Comparison of ENCODE assay signal across 12 cellular contexts in the genomic region with DNA sequence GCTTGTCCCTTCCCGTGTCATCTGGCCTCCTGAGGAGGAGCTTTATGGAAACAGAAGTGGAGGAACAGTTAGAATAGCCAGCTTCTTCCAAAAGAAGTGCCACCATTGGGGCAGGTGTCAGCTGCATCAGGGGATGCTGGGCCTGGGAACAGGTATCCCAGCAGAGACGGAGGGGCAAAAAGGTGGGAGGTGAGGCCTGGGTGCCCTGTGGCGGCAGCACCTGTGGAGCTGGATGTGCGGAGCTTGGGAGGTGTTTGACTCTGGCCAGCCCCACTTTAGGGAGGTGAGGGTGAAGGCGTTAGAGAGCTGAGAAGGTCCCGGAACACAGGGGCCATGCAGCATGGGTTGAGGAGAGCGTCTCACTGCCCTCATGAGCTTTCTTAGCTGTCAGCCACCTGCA. TPM values are rescaled to one million over a fixed set of nuclear protein-coding genes. Genes with fewer than 3 reads are reported as not detected.
A peak's percentile ranks its signal among the peaks of the same experiment; 100 is the strongest.
DNase-seq lines count a peak whose midpoint lies in the region; FAIRE-seq and TF ChIP-seq lines count a peak whose summit lies in the region.
"Had no signal": no experiment of that assay in that cellular context is flagged by ENCODE, and none has a peak within 500 bp of the region (broad histone marks: within the 10 kb centered on the region; RNA-seq: fewer than 3 reads in every experiment).

No MANE protein-coding gene starts in this region.

- H3K27ac Mint-ChIP-seq in HFFc6 (0 out of 2 replicates have a peak overlapping the region, but pooled peaks have one; percentile 12), astrocyte (ENCODE audit: unreplicated experiment) (no peak overlapping the region), Caco-2 (ENCODE audit: unreplicated experiment) (no peak overlapping the region)

- no peak overlapping the region for H3K27ac ChIP-seq in astrocyte (ENCODE audit: low read depth, low read length)
- no peak overlapping the region for H3K27ac ChIP-seq in osteoblast (ENCODE audit: low read depth, low read length)

- H3K27me3 ChIP-seq in astrocyte (ENCODE audit: insufficient read depth, low read length) (no peaks in the 10 kb centered on the region), osteoblast (ENCODE audit: insufficient read depth, low read length) (no peaks in the 10 kb centered on the region), Caco-2 (replicated peaks; ENCODE audit: control insufficient read depth, insufficient read depth, low read length) (no peaks in the 10 kb centered on the region)

- H2AFZ ChIP-seq in astrocyte (ENCODE audit: low read depth, low read length) (no peak overlapping the region), osteoblast (ENCODE audit: low read length) (no peak overlapping the region)

- H3K9ac ChIP-seq in astrocyte (ENCODE audit: low read length): no peak overlapping the region

- H3K4me3 Mint-ChIP-seq in HFFc6 (0 out of 2 replicates have a peak overlapping the region, but pooled peaks have one; percentile 15), astrocyte (ENCODE audit: unreplicated experiment) (no peak overlapping the region), Caco-2 (ENCODE audit: unreplicated experiment) (no peak overlapping the region)
- H3K4me3 Mint-ChIP-seq: stimulated activated naive CD8-positive, alpha-beta T cell treated with anti-CD3 and anti-CD28 coated beads, Interleukin-15, Interleukin-2, amounts not matched to agents 100 ng/mL and 50 ng/mL, for 24 hours had no signal

- peaks cover 85% of the 10 kb centered on the region for H3K79me2 ChIP-seq in astrocyte (ENCODE audit: insufficient read depth, low read length)
- peaks cover 95% of the 10 kb centered on the region for H3K79me2 ChIP-seq in osteoblast (ENCODE audit: insufficient read depth, low read length)

- H3K36me3 ChIP-seq in astrocyte (ENCODE audit: insufficient read depth, low read length): peaks cover 16% of the 10 kb centered on the region
- H3K36me3 ChIP-seq in osteoblast (ENCODE audit: insufficient read depth, low read length): peaks cover 46% of the 10 kb centered on the region
- H3K36me3 ChIP-seq in Caco-2 (ENCODE audit: control insufficient read depth, insufficient read depth, low read length): peaks cover 9% of the 10 kb centered on the region

- peak overlapping the region; percentile 51 for H3K4me2 ChIP-seq in astrocyte (ENCODE audit: low read length)
- peak overlapping the region; percentile 34 for H3K4me2 ChIP-seq in osteoblast (ENCODE audit: insufficient read depth, low read length)

- peaks cover 81% of the 10 kb centered on the region for H4K20me1 ChIP-seq in astrocyte (ENCODE audit: insufficient read depth, low read length)
- H4K20me1 ChIP-seq in osteoblast (ENCODE audit: insufficient read depth, low read length): peaks cover 64% of the 10 kb centered on the region

- H3K9me3 ChIP-seq in astrocyte (ENCODE audit: insufficient read depth, low read depth, low read length) (no peaks in the 10 kb centered on the region), osteoblast (ENCODE audit: low read depth, low read length) (no peaks in the 10 kb centered on the region), Caco-2 (no peaks in the 10 kb centered on the region)

- H3K4me1 ChIP-seq in astrocyte (ENCODE audit: insufficient read depth, low read length): peaks cover 27% of the 10 kb centered on the region
- peaks cover 27% of the 10 kb centered on the region for H3K4me1 ChIP-seq in osteoblast (ENCODE audit: insufficient read depth, low read length)
- H3K4me1 ChIP-seq in Caco-2: peaks cover 9% of the 10 kb centered on the region

- FAIRE-seq in astrocyte (lab: Jason Lieb, UNC): no peak
- FAIRE-seq: colon had no signal

- H3K4me3 ChIP-seq in astrocyte (ENCODE audit: insufficient read depth, low read depth, low read length) (no peak overlapping the region), osteoblast (ENCODE audit: insufficient read depth, low read length) (no peak overlapping the region), Caco-2 (ENCODE audit: low read depth, low read length) (no peak overlapping the region)

- H3K27me3 Mint-ChIP-seq in HFFc6 (ENCODE audit: insufficient read depth) (no peaks in the 10 kb centered on the region; the same call in 1 of the 2 replicates), astrocyte (ENCODE audit: low read depth, unreplicated experiment) (no peaks in the 10 kb centered on the region), Caco-2 (ENCODE audit: insufficient read depth, unreplicated experiment) (no peaks in the 10 kb centered on the region)
- H3K27me3 Mint-ChIP-seq: CD4-positive, alpha-beta memory T cell; stimulated activated naive CD8-positive, alpha-beta T cell treated with anti-CD3 and anti-CD28 coated beads, Interleukin-15, Interleukin-2, amounts not matched to agents 100 ng/mL and 50 ng/mL, for 24 hours had no signal

- H3K36me3 Mint-ChIP-seq in HFFc6 (ENCODE audit: low read depth) (peaks cover 22% of the 10 kb centered on the region), astrocyte (ENCODE audit: low read depth, unreplicated experiment) (peaks cover 34% of the 10 kb centered on the region), Caco-2 (ENCODE audit: insufficient read depth, unreplicated experiment) (peaks cover 60% of the 10 kb centered on the region)

- intact Hi-C loops in Caco-2 (cut with micrococcal nuclease; ENCODE audit: unreplicated experiment): no loop called here

- DNase-seq in HFFc6 (no peak), astrocyte (ENCODE audit: low read depth) (no peak), osteoblast (ENCODE audit: insufficient read length, low spot score, missing footprints) (no peak), hypothalamus (lab: John Stamatoyannopoulos, UW) (no peak), Caco-2 (no peak), CD1c-positive myeloid dendritic cell (ENCODE audit: extremely low spot score) (no peak)
- DNase-seq: CD4-positive, alpha-beta memory T cell; NCI-H510A had no signal

- POLR2A ChIA-PET in Caco-2 (lab: Charles Lee): interaction anchor here (0.5 kb wide), 1 partner anchor 951 kb away, joined by 6 read pairs; no protein-coding TSS in a partner anchor

- no TSS peak for BruUV-seq in Caco-2 (replicated peaks; lab: Mats Ljungman, UMichigan)

- H3K4me1 Mint-ChIP-seq in HFFc6 (ENCODE audit: low read depth) (peaks cover 47% of the 10 kb centered on the region), astrocyte (ENCODE audit: low read depth, unreplicated experiment) (peaks cover 35% of the 10 kb centered on the region), Caco-2 (ENCODE audit: low read depth, unreplicated experiment) (peaks cover 7% of the 10 kb centered on the region)

- CTCF ChIA-PET in Caco-2 (lab: Charles Lee): no interaction called here

- TF ChIP-seq CTCF in HFFc6 (IDR thresholded peaks at IDR 0.05) (no peak), astrocyte (IDR thresholded peaks at IDR 0.05; ENCODE audit: insufficient read depth, low read depth, low read length) (no peak), osteoblast (IDR thresholded peaks at IDR 0.05; ENCODE audit: extremely low read depth, low read depth, low read length) (no peak), Caco-2 (IDR thresholded peaks at IDR 0.05; ENCODE audit: insufficient read depth in 1 of 2, low read depth in 1 of 2, low read length in 1 of 2, severe bottlenecking in 1 of 2, unreplicated experiment in 1 of 2) (no peak)

- H3K9me3 Mint-ChIP-seq in HFFc6 (no peaks in the 10 kb centered on the region), astrocyte (ENCODE audit: unreplicated experiment) (peaks cover 6% of the 10 kb centered on the region), Caco-2 (ENCODE audit: unreplicated experiment) (no peaks in the 10 kb centered on the region)
- H3K9me3 Mint-ChIP-seq: CD4-positive, alpha-beta memory T cell; nephron; stimulated activated naive CD8-positive, alpha-beta T cell treated with anti-CD3 and anti-CD28 coated beads, Interleukin-15, Interleukin-2, amounts not matched to agents 100 ng/mL and 50 ng/mL, for 24 hours had no signal

RNA-seq across cellular contexts. Expression of a gene that starts 5.2 kb away (rescaled TPM):
- total RNA-seq in HFFc6 (2021; fragmentation: NEBNext Ultra II Directional; extraction: Animal tissue kit (Norgen Biotek cat#: 25700)): 10 to 100 TPM; 13.9 to 16.9 (median 15.5) TPM
- total RNA-seq in astrocyte: 20.3 and 20.4 TPM in 2 replicates
- 22.1 TPM in 2 replicates for total RNA-seq in osteoblast
- 28.4 TPM in 2 replicates for total RNA-seq in Caco-2 (2022)

RNA-seq across cellular contexts. Expression of a gene that starts 5.5 kb away (rescaled TPM):
- total RNA-seq in HFFc6 (2021; fragmentation: NEBNext Ultra II Directional; extraction: Animal tissue kit (Norgen Biotek cat#: 25700)): 10 to 100 TPM; 23.0 to 26.4 (median 24.0) TPM
- total RNA-seq in astrocyte: 28.8 and 31.0 TPM in 2 replicates
- total RNA-seq in osteoblast: 36.2 and 39.5 TPM in 2 replicates
- total RNA-seq in Caco-2 (2022): 73.7 and 81.1 TPM in 2 replicates

RNA-seq across cellular contexts. Expression of a gene that starts 43.0 kb away (rescaled TPM):
- 10 to 100 TPM in 5 of 6 experiments, 1 to 10 TPM in 1; 7.9 to 18.5 (median 16.2) TPM for total RNA-seq in HFFc6 (2021; fragmentation: NEBNext Ultra II Directional; extraction: Animal tissue kit (Norgen Biotek cat#: 25700))
- 5.1 and 6.4 TPM in 2 replicates for total RNA-seq in astrocyte
- total RNA-seq in osteoblast: 19.5 and 26.5 TPM in 2 replicates
- total RNA-seq in Caco-2 (2022): 69.4 and 72.4 TPM in 2 replicates

RNA-seq across cellular contexts. Expression of a gene that starts 57.3 kb away (rescaled TPM):
- not detected for total RNA-seq in HFFc6 (2021; fragmentation: NEBNext Ultra II Directional; extraction: Animal tissue kit (Norgen Biotek cat#: 25700))
- total RNA-seq in astrocyte: not detected in 2 replicates
- total RNA-seq in osteoblast: not detected in 2 replicates
- not detected in 2 replicates for total RNA-seq in Caco-2 (2022)
- total RNA-seq: CD4-positive, alpha-beta memory T cell; sciatic nerve had no signal

RNA-seq across cellular contexts. Expression of a gene that starts 59.8 kb away (rescaled TPM):
- 10 to 100 TPM; 13.3 to 19.9 (median 16.6) TPM for total RNA-seq in HFFc6 (2021; fragmentation: NEBNext Ultra II Directional; extraction: Animal tissue kit (Norgen Biotek cat#: 25700))
- 11.6 and 14.1 TPM in 2 replicates for total RNA-seq in astrocyte
- total RNA-seq in osteoblast: 14.5 and 16.5 TPM in 2 replicates
- 22.3 and 22.8 TPM in 2 replicates for total RNA-seq in Caco-2 (2022)
